ENCODE assay signal across 22 cellular contexts in the genomic region with DNA sequence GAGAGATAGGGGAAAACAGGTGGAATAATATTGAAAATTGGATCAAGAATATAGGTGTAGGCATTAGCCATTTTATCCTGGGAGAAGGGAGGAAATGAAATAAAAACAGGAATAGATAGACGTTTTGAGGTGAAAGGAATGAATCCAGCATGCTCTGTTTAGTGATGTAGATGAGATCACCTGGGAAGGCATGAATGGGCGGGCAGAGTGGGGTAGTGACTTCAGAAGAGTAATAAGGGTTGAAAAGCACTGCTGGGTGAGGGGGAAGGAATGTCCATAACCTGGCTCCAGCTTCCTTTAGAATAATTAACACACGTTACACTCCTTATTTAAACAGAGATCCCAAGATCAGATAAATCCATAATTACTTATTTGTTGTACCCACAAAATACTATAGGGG.
DNase-seq lines count a peak whose midpoint lies in the region; FAIRE-seq and TF ChIP-seq lines count a peak whose summit lies in the region.
"Had no signal": no experiment of that assay in that cellular context is flagged by ENCODE, and none has a peak within 500 bp of the region (broad histone marks: within the 10 kb centered on the region; RNA-seq: fewer than 3 reads in every experiment).

No MANE protein-coding gene starts in this region.

- H3K4me1 ChIP-seq in HUES6 (ENCODE audit: control insufficient read depth, insufficient read depth, low read length) (peaks cover 45% of the 10 kb centered on the region), H1 (replicated peaks in 1 of 4; ENCODE audit: control insufficient read depth in 3 of 4, insufficient read depth in 4 of 4, low read length in 3 of 4) (peaks cover 5 to 31% (median 18%) of the 10 kb centered on the region in 4 experiments), mesendoderm (ENCODE audit: control insufficient read depth, low read depth, low read length) (peaks cover 15% of the 10 kb centered on the region)

- H3K27ac ChIP-seq in HUES6 (ENCODE audit: low read depth, low read length) (peak overlapping the region; percentile 39; the same call in 1 of the 2 replicates), H1 (ENCODE audit: low read depth, low read length) (no peak overlapping the region), mesendoderm (ENCODE audit: low read depth, low read length) (no peak overlapping the region)
- H3K27ac ChIP-seq: HL-60, SK-N-MC had no signal

- no peak overlapping the region for H2BK15ac ChIP-seq in H1 (ENCODE audit: low read length)
- no peak overlapping the region for H2BK15ac ChIP-seq in mesendoderm (replicated peaks; ENCODE audit: low read depth)

- H3K9me3 ChIP-seq in HUES6 (ENCODE audit: control insufficient read depth, insufficient read depth, low read depth, low read length) (no peaks in the 10 kb centered on the region), H1 (ENCODE audit: insufficient read depth in 2 of 2, low read depth in 1 of 2, low read length in 1 of 2) (no peaks in the 10 kb centered on the region)

- TF ChIP-seq POLR2A in H1 (IDR thresholded peaks at IDR 0.05; ENCODE audit: control extremely low read depth in 1 of 2, low read depth in 2 of 2, low read length in 2 of 2): no peak
- no peak for TF ChIP-seq POLR2A in GM12891 (IDR thresholded peaks at IDR 0.05; ENCODE audit: low read depth, low read length)

- H3K18ac ChIP-seq in H1 (ENCODE audit: extremely low read depth, low read length) (no peak overlapping the region), mesendoderm (ENCODE audit: low read length) (no peak overlapping the region)

- no peak overlapping the region for H2BK12ac ChIP-seq in H1 (ENCODE audit: low read depth, low read length)

- no peak overlapping the region for H3K4ac ChIP-seq in H1 (replicated peaks; ENCODE audit: insufficient read length, low read depth, low read length)
- no peak overlapping the region for H3K4ac ChIP-seq in mesendoderm (ENCODE audit: low read depth, low read length)

- H3K27me3 ChIP-seq in HUES6 (ENCODE audit: control insufficient read depth, insufficient read depth, low read length): no peaks in the 10 kb centered on the region
- no peaks in the 10 kb centered on the region for H3K27me3 ChIP-seq in H1 (replicated peaks in 1 of 4; ENCODE audit: control insufficient read depth in 3 of 4, extremely low read depth in 1 of 4, insufficient read depth in 3 of 4, low read length in 3 of 4)
- no peaks in the 10 kb centered on the region for H3K27me3 ChIP-seq in mesendoderm (ENCODE audit: insufficient read depth, low read length, poor library complexity)

- H3K4me3 Mint-ChIP-seq in activated CD4-positive, alpha-beta memory T cell treated with anti-CD3 and anti-CD28 coated beads, Interleukin-2, amount 10 ng/mL, durations not matched to agents 7 days and 5 days: no peak overlapping the region

- H3K79me2 ChIP-seq in H1 (ENCODE audit: control insufficient read depth in 1 of 2, insufficient read depth in 2 of 2, low read length in 2 of 2): no peaks in the 10 kb centered on the region
- no peaks in the 10 kb centered on the region for H3K79me2 ChIP-seq in mesendoderm (ENCODE audit: control insufficient read depth, insufficient read depth, low read length)

- WGBS in H1 (ENCODE audit: extremely low coverage in 1 of 2, insufficient coverage in 1 of 2, insufficient read length in 1 of 2, insufficient replicate concordance in 2 of 2, low coverage in 1 of 2, low lambda C conversion rate in 2 of 2, missing lambda C conversion rate in 1 of 2), 2 experiments: 35% methylated on average over 3 of the region's 3 CpGs; no CpG with 5 or more reads in 1 of the 2 experiments
- no CpG with 5 or more reads among the region's 3 CpGs for WGBS in mesendoderm (ENCODE audit: extremely low coverage, insufficient coverage, low lambda C conversion rate)

- H3K79me1 ChIP-seq in H1 (ENCODE audit: low read depth, low read length): no peaks in the 10 kb centered on the region
- peaks cover 1% of the 10 kb centered on the region for H3K79me1 ChIP-seq in mesendoderm (ENCODE audit: low read length)

- H3K36me3 Mint-ChIP-seq in activated CD4-positive, alpha-beta memory T cell treated with anti-CD3 and anti-CD28 coated beads, Interleukin-2, amount 10 ng/mL, durations not matched to agents 7 days and 5 days (ENCODE audit: low read depth): no peaks in the 10 kb centered on the region

- no peak overlapping the region for H2BK20ac ChIP-seq in H1 (ENCODE audit: low read length)

- H4K5ac ChIP-seq in H1 (ENCODE audit: insufficient read length, low read depth, low read length): no peak overlapping the region
- no peak overlapping the region for H4K5ac ChIP-seq in mesendoderm (ENCODE audit: low read length)

- H3K4me3 ChIP-seq in HUES6 (ENCODE audit: low read depth, low read length) (no peak overlapping the region), H1 (ENCODE audit: extremely low read depth in 1 of 4, insufficient read depth in 2 of 4, low read depth in 3 of 4, low read length in 4 of 4) (peak overlapping the region in 1 of 4 experiments; percentile 23; a peak in 1 of 8 replicates), mesendoderm (ENCODE audit: low read length) (no peak overlapping the region)
- H3K4me3 ChIP-seq: K562, SK-N-MC had no signal

- H2BK5ac ChIP-seq in H1 (ENCODE audit: low read depth, low read length): peak overlapping the region; percentile 27; the same call in 1 of the 2 replicates
- no peak overlapping the region for H2BK5ac ChIP-seq in mesendoderm (ENCODE audit: low read length)

- CTCF ChIA-PET in H1 (lab: Charles Lee; ENCODE audit: partially characterized antibody): interaction anchor here (3.9 kb wide), 1 partner anchor 15 kb away, joined by 18 read pairs; no protein-coding TSS in a partner anchor
- CTCF ChIA-PET in activated CD4-positive, alpha-beta memory T cell treated with anti-CD3 and anti-CD28 coated beads, Interleukin-2, amount 10 ng/mL, durations not matched to agents 7 days and 5 days (lab: Charles Lee): no interaction called here

- H3K23me2 ChIP-seq in H1 (ENCODE audit: low read depth, low read length): no peaks in the 10 kb centered on the region; the same call in 1 of the 2 replicates

- H4K8ac ChIP-seq in H1 (ENCODE audit: extremely low read depth, insufficient read depth, low read length): no peak overlapping the region
- no peak overlapping the region for H4K8ac ChIP-seq in mesendoderm (ENCODE audit: low read depth, low read length)

- no peak overlapping the region for H4K91ac ChIP-seq in H1 (replicated peaks; ENCODE audit: insufficient read length, low read length)

- no peak overlapping the region for H3K27ac Mint-ChIP-seq in activated CD4-positive, alpha-beta memory T cell treated with anti-CD3 and anti-CD28 coated beads, Interleukin-2, amount 10 ng/mL, durations not matched to agents 7 days and 5 days

- POLR2A ChIA-PET in H1 (lab: Charles Lee; ENCODE audit: partially characterized antibody): interaction anchor here (1.2 kb wide), 1 partner anchor 21 kb away, joined by 3 read pairs; no protein-coding TSS in a partner anchor
- POLR2A ChIA-PET in activated CD4-positive, alpha-beta memory T cell treated with anti-CD3 and anti-CD28 coated beads, Interleukin-2, amount 10 ng/mL, durations not matched to agents 7 days and 5 days (lab: Charles Lee): no interaction called here

- H3K36me3 ChIP-seq in HUES6 (ENCODE audit: control insufficient read depth, insufficient read depth, low read length) (0 out of 2 replicates have a peak, but pooled peaks cover 5% of the 10 kb centered on the region), H1 (ENCODE audit: control insufficient read depth in 2 of 4, insufficient read depth in 4 of 4, low read length in 3 of 4) (peaks cover 2 to 20% (median 10%) of the 10 kb centered on the region in 4 experiments; a peak in 6 of 8 replicates), mesendoderm (ENCODE audit: control insufficient read depth, insufficient read depth, low read length) (peaks cover 2% of the 10 kb centered on the region)

- TF ChIP-seq EP300 in H1 (IDR thresholded peaks at IDR 0.05; ENCODE audit: borderline replicate concordance in 1 of 2, low read depth in 2 of 2, low read length in 2 of 2): no peak

- H2BK120ac ChIP-seq in H1 (replicated peaks; ENCODE audit: low read depth, low read length) (no peak overlapping the region), mesendoderm (ENCODE audit: low read depth, low read length) (no peak overlapping the region)

- DNase-seq in DMS79 treated with DMSO at 0.1 percent for 48 hours (lab: John Stamatoyannopoulos, UW) (peak; percentile 90), DMS79 (lab: John Stamatoyannopoulos, UW) (no peak), H1 (ENCODE audit: low read depth in 1 of 2, low spot score in 2 of 2) (no peak), mesendoderm (peak; percentile 13), GM12891 (ENCODE audit: insufficient read length, low spot score) (no peak)
- DNase-seq in activated CD4-positive, alpha-beta memory T cell treated with anti-CD3 and anti-CD28 coated beads, Interleukin-2, amount 10 ng/mL, durations not matched to agents 7 days and 5 days: no peak
- no peak for DNase-seq in activated CD8-positive, alpha-beta memory T cell treated with anti-CD3 and anti-CD28 coated beads for 24 hours
- DNase-seq: 8988T, ACHN, Calu3, GOT3, Kasumi-1, NCI-H2029, NCI-H446 treated with DMSO at 0.1 percent for 48 hours, NCI-H526, SIG-M5 had no signal

- H3K4me1 Mint-ChIP-seq in activated CD4-positive, alpha-beta memory T cell treated with anti-CD3 and anti-CD28 coated beads, Interleukin-2, amount 10 ng/mL, durations not matched to agents 7 days and 5 days: no peaks in the 10 kb centered on the region

- H3K56ac ChIP-seq in H1 (replicated peaks; ENCODE audit: insufficient read length, low read depth, low read length): no peak overlapping the region
- H3K56ac ChIP-seq in mesendoderm (ENCODE audit: low read length): no peak overlapping the region

- H3K23ac ChIP-seq in H1 (ENCODE audit: insufficient read length): no peak overlapping the region
- H3K23ac ChIP-seq in mesendoderm (ENCODE audit: low read length): no peak overlapping the region

- no peak overlapping the region for H2AFZ ChIP-seq in H1 (ENCODE audit: low read length)

- peak overlapping the region; percentile 13 to 15; a peak in 3 of 4 replicates for H3K4me2 ChIP-seq in H1 (ENCODE audit: insufficient read depth in 1 of 2, low read depth in 2 of 2, low read length in 2 of 2)
- no peak overlapping the region for H3K4me2 ChIP-seq in mesendoderm (ENCODE audit: low read length)

- H3K9me3 Mint-ChIP-seq in activated CD4-positive, alpha-beta memory T cell treated with anti-CD3 and anti-CD28 coated beads, Interleukin-2, amount 10 ng/mL, durations not matched to agents 7 days and 5 days: no peaks in the 10 kb centered on the region

- H2AK5ac ChIP-seq in H1 (ENCODE audit: low read depth, low read length) (no peak overlapping the region), mesendoderm (ENCODE audit: low read length) (no peak overlapping the region)

- peaks cover 6% of the 10 kb centered on the region for H3K27me3 Mint-ChIP-seq in activated CD4-positive, alpha-beta memory T cell treated with anti-CD3 and anti-CD28 coated beads, Interleukin-2, amount 10 ng/mL, durations not matched to agents 7 days and 5 days

- H3K14ac ChIP-seq in H1 (ENCODE audit: insufficient read length): no peak overlapping the region

- TF ChIP-seq CTCF in H1 (IDR thresholded peaks at IDR 0.05; ENCODE audit: control extremely low read depth in 1 of 3, insufficient read depth in 1 of 3, low read depth in 1 of 3, low read length in 3 of 3): no peak

- peak; percentile 69 for FAIRE-seq in H1 (lab: Jason Lieb, UNC)
- no peak for FAIRE-seq in GM12891 (lab: Jason Lieb, UNC)
- FAIRE-seq: G401.6, K562, RCC 7860 had no signal

- no peaks in the 10 kb centered on the region for H4K20me1 ChIP-seq in H1 (replicated peaks in 1 of 2; ENCODE audit: control insufficient read depth in 1 of 2, insufficient read depth in 2 of 2, low read length in 2 of 2)

- H3K9ac ChIP-seq in HUES6 (ENCODE audit: low read length) (no peak overlapping the region), H1 (replicated peaks in 1 of 4; ENCODE audit: extremely low read depth in 1 of 4, low read depth in 3 of 4, low read length in 3 of 4) (no peak overlapping the region), mesendoderm (ENCODE audit: low read length) (no peak overlapping the region)

- no peak for TF ChIP-seq RAD21 in H1 (IDR thresholded peaks at IDR 0.05 in 1 of 2, conservative IDR thresholded peaks at IDR 0.05 in 1 of 2; ENCODE audit: low read depth in 2 of 2, low read length in 2 of 2)

Comparison
In these comparisons a context has a peak if more than half of its experiments do, and no peak if none do; other contexts are left out.
1. DNase-seq: peak in DMS79 treated with DMSO at 0.1 percent for 48 hours (single experiment) and mesendoderm (single experiment); none in DMS79 (single experiment), H1 (0 of 2), activated CD4-positive, alpha-beta memory T cell treated with anti-CD3 and anti-CD28 coated beads, Interleukin-2, amount 10 ng/mL, durations not matched to agents 7 days and 5 days (single experiment), activated CD8-positive, alpha-beta memory T cell treated with anti-CD3 and anti-CD28 coated beads for 24 hours (single experiment) and GM12891 (single experiment).